3 cellular contexts compared by ENCODE assay signal in the genomic region with DNA sequence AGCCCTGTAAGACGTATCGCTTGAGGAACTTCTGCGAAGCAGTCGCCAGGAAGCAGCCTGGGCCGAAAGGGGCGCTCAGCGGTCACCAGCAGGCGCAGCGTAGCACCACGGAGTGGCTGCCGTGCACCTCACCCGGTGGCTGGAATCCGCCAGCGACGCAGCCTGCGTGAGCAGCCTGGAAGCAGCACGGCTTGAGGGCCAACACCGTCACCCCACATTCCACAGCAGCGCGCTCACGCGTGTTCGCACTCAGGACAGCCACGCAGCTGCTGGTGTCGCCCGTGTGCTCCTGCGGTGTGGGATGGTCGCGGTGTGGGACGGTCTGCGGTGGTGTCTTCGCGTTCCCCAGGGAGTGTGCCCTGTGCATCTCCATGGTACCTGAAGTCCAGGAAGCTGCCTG.
TF ChIP-seq lines count a peak whose summit lies in the region.

No MANE protein-coding gene starts in this region.

TF ChIP-seq in A549, 52 proteins besides CTCF, POLR2A, EP300 and RAD21:
- TF ChIP-seq ZC3H11A (IDR thresholded peaks at IDR 0.05) (no peak), SREBF2 (IDR thresholded peaks at IDR 0.05) (no peak), SMC3 (IDR thresholded peaks at IDR 0.05) (no peak), POLR2AphosphoS2 (conservative IDR thresholded peaks at IDR 0.05; ENCODE audit: low read length) (peak; percentile 63; the same call in 1 of the 2 replicates), HDAC2 (IDR thresholded peaks at IDR 0.05) (no peak), CEBPB (IDR thresholded peaks at IDR 0.05) (no peak), BHLHE40 (IDR thresholded peaks at IDR 0.05; ENCODE audit: low read depth, low read length) (no peak)
TF ChIP-seq in A549: peak in this region for 1.

TF ChIP-seq in GM12891, 5 proteins besides CTCF, POLR2A, EP300 and RAD21:
- peak; percentile 76 for TF ChIP-seq POLR2AphosphoS5 (IDR thresholded peaks at IDR 0.05; ENCODE audit: low read depth, low read length)
- no peak for TF ChIP-seq POU2F2 (IDR thresholded peaks at IDR 0.05; ENCODE audit: low read depth, low read length)

TF ChIP-seq in H1, 55 proteins besides CTCF, POLR2A, EP300 and RAD21:
- 0 out of 2 replicates have a peak, but pooled peaks have one; percentile 9 for TF ChIP-seq TEAD4 (IDR thresholded peaks at IDR 0.05; ENCODE audit: low read depth, low read length)
- TF ChIP-seq HDAC6 (IDR thresholded peaks at IDR 0.05; ENCODE audit: low read depth, low read length), result no peak
